1 cellular context compared by ENCODE assay signal in genomic region chr1:154886281-154887036, GRCh38.
TF ChIP-seq lines count a peak whose summit lies in the region.

No MANE protein-coding gene starts in this region.

TF ChIP-seq in K562, 482 proteins besides CTCF, POLR2A, EP300 and RAD21 (continued from another document and continues in another):
- no peak for TF ChIP-seq SMAD1 (IDR thresholded peaks at IDR 0.05; ENCODE audit: low read depth, low read length, partially characterized antibody)
- TF ChIP-seq MTA2 (IDR thresholded peaks at IDR 0.05; ENCODE audit: low read depth): peak; percentile 18; the same call in 1 of the 2 replicates
- no peak for TF ChIP-seq NCOA2 (IDR thresholded peaks at IDR 0.05; ENCODE audit: partially characterized antibody in 2 of 2)
- TF ChIP-seq RAD51 (IDR thresholded peaks at IDR 0.05; ENCODE audit: borderline replicate concordance, low read depth): no peak
- TF ChIP-seq NBN (IDR thresholded peaks at IDR 0.05; ENCODE audit: low read depth): no peak
- TF ChIP-seq PHB2 (IDR thresholded peaks at IDR 0.05; ENCODE audit: low read depth): no peak
- no peak for TF ChIP-seq USF1 (CRISPR knock-in tag; IDR thresholded peaks at IDR 0.05)
- no peak for TF ChIP-seq HOMEZ (CRISPR knock-in tag; IDR thresholded peaks at IDR 0.05)
- TF ChIP-seq PTBP1 (IDR thresholded peaks at IDR 0.05; ENCODE audit: low read depth, low read length): no peak
- no peak for TF ChIP-seq CEBPB (tag; IDR thresholded peaks at IDR 0.05)
- no peak for TF ChIP-seq SAP30 (IDR thresholded peaks at IDR 0.05; ENCODE audit: borderline replicate concordance, insufficient read depth, low read depth, low read length, poor library complexity, severe bottlenecking)
- TF ChIP-seq BRF1 (IDR thresholded peaks at IDR 0.05; ENCODE audit: borderline replicate concordance, extremely low read depth, insufficient read length): no peak
- no peak for TF ChIP-seq GABPB2 (CRISPR knock-in tag; conservative IDR thresholded peaks at IDR 0.05)
- TF ChIP-seq THRAP3 (IDR thresholded peaks at IDR 0.05; ENCODE audit: borderline replicate concordance): no peak
- no peak for TF ChIP-seq HLTF (IDR thresholded peaks at IDR 0.05)
- TF ChIP-seq COPS2 (conservative IDR thresholded peaks at IDR 0.05): no peak
- TF ChIP-seq ZNF717 (CRISPR knock-in tag; IDR thresholded peaks at IDR 0.05): no peak
- no peak for TF ChIP-seq POLR2AphosphoS5 (IDR thresholded peaks at IDR 0.05; ENCODE audit: control insufficient read depth, insufficient read depth, low read depth, low read length)
- peak; percentile 71; the same call in 1 of the 2 replicates for TF ChIP-seq HDAC2 (IDR thresholded peaks at IDR 0.05)
- TF ChIP-seq GABPB1 (CRISPR knock-in tag; IDR thresholded peaks at IDR 0.05): no peak
- no peak for TF ChIP-seq SAFB (IDR thresholded peaks at IDR 0.05; ENCODE audit: borderline replicate concordance, low read depth, low read length)
- TF ChIP-seq ZNF696 (CRISPR knock-in tag; conservative IDR thresholded peaks at IDR 0.05): no peak
- TF ChIP-seq THAP12 (CRISPR knock-in tag; IDR thresholded peaks at IDR 0.05): no peak
- no peak for TF ChIP-seq HBP1 (CRISPR knock-in tag; IDR thresholded peaks at IDR 0.05)
- TF ChIP-seq POLR3A (IDR thresholded peaks at IDR 0.05; ENCODE audit: borderline replicate concordance, extremely low read depth, insufficient read depth, insufficient read length): no peak
- TF ChIP-seq ZNF76 (CRISPR knock-in tag; IDR thresholded peaks at IDR 0.05; ENCODE audit: borderline replicate concordance): no peak
- no peak for TF ChIP-seq TARDBP (IDR thresholded peaks at IDR 0.05)
- TF ChIP-seq SMARCB1 (IDR thresholded peaks at IDR 0.05; ENCODE audit: insufficient read length, low read depth): no peak
- 0 out of 2 replicates have a peak, but pooled peaks have one; percentile 31 for TF ChIP-seq SMARCC2 (IDR thresholded peaks at IDR 0.05; ENCODE audit: low read depth)
- TF ChIP-seq KAT8 (IDR thresholded peaks at IDR 0.05; ENCODE audit: low read depth): no peak
- no peak for TF ChIP-seq SRSF1 (IDR thresholded peaks at IDR 0.05; ENCODE audit: low read depth, low read length)
- TF ChIP-seq ZNF449 (CRISPR knock-in tag; IDR thresholded peaks at IDR 0.05): no peak
- no peak for TF ChIP-seq CGGBP1 (CRISPR knock-in tag; IDR thresholded peaks at IDR 0.05)
- TF ChIP-seq DLX4 (CRISPR knock-in tag; IDR thresholded peaks at IDR 0.05): no peak
- no peak for TF ChIP-seq ZNF197 (CRISPR knock-in tag; IDR thresholded peaks at IDR 0.05; ENCODE audit: low read depth)
- peak; percentile 6; the same call in 1 of the 2 replicates for TF ChIP-seq BHLHE40 (IDR thresholded peaks at IDR 0.05; ENCODE audit: low read length)
- no peak for TF ChIP-seq SIX5 (IDR thresholded peaks at IDR 0.05; ENCODE audit: borderline replicate concordance in 1 of 2, insufficient read depth in 1 of 2, low read depth in 1 of 2, low read length in 2 of 2)
- TF ChIP-seq ZNF766 (CRISPR knock-in tag; conservative IDR thresholded peaks at IDR 0.05): no peak
- peak; percentile 73; the same call in 1 of the 2 replicates for TF ChIP-seq JUND (IDR thresholded peaks at IDR 0.05; ENCODE audit: borderline replicate concordance, low read depth, low read length)
- TF ChIP-seq JUND (tag; IDR thresholded peaks at IDR 0.05; ENCODE audit: borderline replicate concordance, low read depth, low read length): peak; percentile 79; the same call in 1 of the 3 replicates
- TF ChIP-seq CREBBP (IDR thresholded peaks at IDR 0.05; ENCODE audit: low read depth, low read length): no peak
- TF ChIP-seq POLR3G (IDR thresholded peaks at IDR 0.05; ENCODE audit: extremely low read depth, insufficient read length, insufficient replicate concordance): no peak
- TF ChIP-seq RUNX1 (IDR thresholded peaks at IDR 0.05; ENCODE audit: low read depth): no peak
- no peak for TF ChIP-seq ZBTB8A (IDR thresholded peaks at IDR 0.05; ENCODE audit: partially characterized antibody)
- no peak for TF ChIP-seq TCF7L2 (IDR thresholded peaks at IDR 0.05; ENCODE audit: low read depth, low read length)
- no peak for TF ChIP-seq SFPQ (IDR thresholded peaks at IDR 0.05; ENCODE audit: low read depth, low read length)
- no peak; the same call in 1 of the 2 replicates for TF ChIP-seq MYC (IDR thresholded peaks at IDR 0.05; ENCODE audit: low read depth, low read length)
- no peak for TF ChIP-seq MYC (CRISPR knock-in tag; IDR thresholded peaks at IDR 0.05; ENCODE audit: borderline replicate concordance, low read depth)
- TF ChIP-seq RNF2 (IDR thresholded peaks at IDR 0.05): no peak
